7 cellular contexts compared by ENCODE assay signal in the genomic region with DNA sequence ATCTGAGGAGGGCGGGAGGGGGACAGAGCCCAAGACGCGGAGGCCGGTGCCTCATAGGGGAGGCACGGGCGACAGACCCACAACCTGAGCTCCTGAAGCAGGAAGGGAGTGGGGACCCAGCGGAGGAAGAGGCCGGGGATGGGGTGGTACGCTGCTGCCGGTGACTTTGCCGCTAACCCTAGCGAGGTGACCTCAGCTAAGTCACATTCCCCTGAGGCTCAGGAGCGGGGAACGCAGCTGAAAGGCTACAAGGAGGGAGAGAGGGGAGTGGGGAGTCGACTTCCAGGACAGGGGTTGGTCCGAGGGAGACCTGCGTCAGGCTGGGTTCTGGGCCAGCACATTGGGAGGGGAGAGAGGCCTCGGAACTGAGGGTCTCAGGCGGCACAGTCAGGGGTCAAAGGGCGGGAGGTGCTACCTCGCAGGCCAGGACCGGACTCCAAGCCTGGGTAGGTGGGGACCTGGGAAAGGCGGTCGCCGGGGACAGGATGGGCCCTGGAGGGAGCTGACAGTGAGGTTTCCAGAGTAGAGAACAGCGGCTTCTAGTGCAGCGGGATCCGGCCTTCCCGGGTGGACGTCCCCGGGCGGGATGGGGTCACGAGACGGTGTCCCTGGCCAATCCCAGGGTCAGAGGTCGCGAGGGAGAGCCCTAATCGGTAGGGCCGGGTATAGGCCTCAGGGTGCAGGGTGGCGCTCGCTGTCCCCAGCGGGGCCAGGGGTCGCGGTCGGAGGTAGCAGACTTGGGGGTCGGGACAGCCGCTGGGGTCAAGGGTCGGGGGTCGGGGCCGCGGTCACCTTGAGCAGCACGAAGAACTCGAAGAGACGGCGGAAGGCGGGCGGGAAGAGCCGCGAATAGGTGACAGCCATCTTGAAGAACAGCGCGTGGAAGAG. TPM values are rescaled to one million over a fixed set of nuclear protein-coding genes. Genes with fewer than 3 reads are reported as not detected.
DNase-seq lines count a peak whose midpoint lies in the region; ATAC-seq and TF ChIP-seq lines count a peak whose summit lies in the region.
"Had no signal": no experiment of that assay in that cellular context is flagged by ENCODE, and none has a peak within 500 bp of the region (broad histone marks: within the 10 kb centered on the region; RNA-seq: fewer than 3 reads in every experiment).

No MANE protein-coding gene starts in this region.

- H3K27me3 Mint-ChIP-seq in activated CD4-positive, alpha-beta T cell treated with anti-CD3 and anti-CD28 coated beads, Interleukin-2, amount 10 ng/mL, durations not matched to agents 24 days and 14 days, result no peaks in the 10 kb centered on the region

- ATAC-seq in left colon, result peak; percentile 1
- no peak for ATAC-seq in GM18909 (IDR thresholded peaks at IDR 0.05; ENCODE audit: poor library complexity, unreplicated experiment)

- DNase-seq in GM12865 (ENCODE audit: low read depth) (peak; percentile 39), left colon (peak; percentile 57), GM13977 (ENCODE audit: low spot score) (no peak), ureter (ENCODE audit: low spot score) (no peak)
- peak; percentile 82 for DNase-seq in activated CD4-positive, alpha-beta T cell treated with anti-CD3 and anti-CD28 coated beads, Interleukin-2, amount 10 ng/mL, durations not matched to agents 24 days and 14 days

- H3K4me1 Mint-ChIP-seq in activated CD4-positive, alpha-beta T cell treated with anti-CD3 and anti-CD28 coated beads, Interleukin-2, amount 10 ng/mL, durations not matched to agents 24 days and 14 days, result peaks cover 24% of the 10 kb centered on the region

- intact Hi-C loops in activated CD4-positive, alpha-beta T cell treated with anti-CD3 and anti-CD28 coated beads, Interleukin-2, amount 10 ng/mL, durations not matched to agents 24 days and 14 days (cut with micrococcal nuclease), result loop anchor here (2.0 kb wide), 3 partner anchors 21 to 229 kb away; partner anchors contain the start of genes ABCA7, GPX4 and MIDN
- intact Hi-C loops in left colon (cut with DNase I, micrococcal nuclease), result no loop called here

- peak overlapping the region; percentile 91 for H3K27ac Mint-ChIP-seq in activated CD4-positive, alpha-beta T cell treated with anti-CD3 and anti-CD28 coated beads, Interleukin-2, amount 10 ng/mL, durations not matched to agents 24 days and 14 days

- H3K4me3 ChIP-seq in GM12865 (ENCODE audit: low read depth, low read length), result peak overlapping the region; percentile 68

- no peaks in the 10 kb centered on the region for H3K9me3 Mint-ChIP-seq in activated CD4-positive, alpha-beta T cell treated with anti-CD3 and anti-CD28 coated beads, Interleukin-2, amount 10 ng/mL, durations not matched to agents 24 days and 14 days

- peak overlapping the region; percentile 98 for H3K4me3 Mint-ChIP-seq in activated CD4-positive, alpha-beta T cell treated with anti-CD3 and anti-CD28 coated beads, Interleukin-2, amount 10 ng/mL, durations not matched to agents 24 days and 14 days

- in situ Hi-C loops in GM13977 (cut with MboI; ENCODE audit: low pct_unique_long_range_greater_than_20kb, low sequenced_read_pairs, unreplicated experiment), result no loop called here

- H3K36me3 Mint-ChIP-seq in activated CD4-positive, alpha-beta T cell treated with anti-CD3 and anti-CD28 coated beads, Interleukin-2, amount 10 ng/mL, durations not matched to agents 24 days and 14 days (ENCODE audit: low read depth), result peaks cover 8% of the 10 kb centered on the region

- TF ChIP-seq CTCF in GM12865 (IDR thresholded peaks at IDR 0.05; ENCODE audit: insufficient read depth, low read depth, low read length, missing control alignments), result no peak
- TF ChIP-seq CTCF in GM13977 (IDR thresholded peaks at IDR 0.05; ENCODE audit: extremely low read depth, insufficient read depth, missing control alignments), result no peak

RNA-seq across cellular contexts. Expression of gene TMEM259, which starts 0.7 kb away (rescaled TPM):
- total RNA-seq in activated CD4-positive, alpha-beta T cell treated with anti-CD3 and anti-CD28 coated beads, Interleukin-2, amount 10 ng/mL, durations not matched to agents 24 days and 14 days, result 154 and 156 TPM in 2 replicates
- total RNA-seq in left colon (100 to 1,000 TPM; 185 to 224 TPM), ureter (210 TPM)

RNA-seq across cellular contexts. Expression of gene RNU6-2, which starts 1.1 kb away (rescaled TPM):
- not detected in 2 replicates for total RNA-seq in activated CD4-positive, alpha-beta T cell treated with anti-CD3 and anti-CD28 coated beads, Interleukin-2, amount 10 ng/mL, durations not matched to agents 24 days and 14 days
- not detected for total RNA-seq in left colon
- total RNA-seq in ureter, result not detected
- total RNA-seq: SK-MEL-5 had no signal

RNA-seq across cellular contexts. Expression of gene CNN2, which starts 6.2 kb away (rescaled TPM):
- 112 TPM in 2 replicates for total RNA-seq in activated CD4-positive, alpha-beta T cell treated with anti-CD3 and anti-CD28 coated beads, Interleukin-2, amount 10 ng/mL, durations not matched to agents 24 days and 14 days
- total RNA-seq in left colon (100 to 1,000 TPM in 1 of 2 donors, 10 to 100 TPM in 1; 76.6 to 106 TPM), ureter (223 TPM)

RNA-seq across cellular contexts. Expression of gene ABCA7, which starts 19.7 kb away (rescaled TPM):
- 15.8 TPM in 2 replicates for total RNA-seq in activated CD4-positive, alpha-beta T cell treated with anti-CD3 and anti-CD28 coated beads, Interleukin-2, amount 10 ng/mL, durations not matched to agents 24 days and 14 days
- total RNA-seq in left colon, result 10 to 100 TPM; 23.3 to 35.1 TPM
- total RNA-seq in ureter, result 21.4 TPM

RNA-seq across cellular contexts. Expression of gene GRIN3B, which starts 20.0 kb away (rescaled TPM):
- total RNA-seq in activated CD4-positive, alpha-beta T cell treated with anti-CD3 and anti-CD28 coated beads, Interleukin-2, amount 10 ng/mL, durations not matched to agents 24 days and 14 days, result 0.07 TPM in 1 of 2 replicates, not detected in the other
- total RNA-seq in left colon, result not detected
- not detected for total RNA-seq in ureter

Comparison
In these comparisons a context has a peak if more than half of its experiments do, and no peak if none do; other contexts are left out.
1. DNase-seq: peak in GM12865 (single experiment), activated CD4-positive, alpha-beta T cell treated with anti-CD3 and anti-CD28 coated beads, Interleukin-2, amount 10 ng/mL, durations not matched to agents 24 days and 14 days (single experiment) and left colon (2 of 2); none in GM13977 (single experiment) and ureter (single experiment).